In the genomic region with DNA sequence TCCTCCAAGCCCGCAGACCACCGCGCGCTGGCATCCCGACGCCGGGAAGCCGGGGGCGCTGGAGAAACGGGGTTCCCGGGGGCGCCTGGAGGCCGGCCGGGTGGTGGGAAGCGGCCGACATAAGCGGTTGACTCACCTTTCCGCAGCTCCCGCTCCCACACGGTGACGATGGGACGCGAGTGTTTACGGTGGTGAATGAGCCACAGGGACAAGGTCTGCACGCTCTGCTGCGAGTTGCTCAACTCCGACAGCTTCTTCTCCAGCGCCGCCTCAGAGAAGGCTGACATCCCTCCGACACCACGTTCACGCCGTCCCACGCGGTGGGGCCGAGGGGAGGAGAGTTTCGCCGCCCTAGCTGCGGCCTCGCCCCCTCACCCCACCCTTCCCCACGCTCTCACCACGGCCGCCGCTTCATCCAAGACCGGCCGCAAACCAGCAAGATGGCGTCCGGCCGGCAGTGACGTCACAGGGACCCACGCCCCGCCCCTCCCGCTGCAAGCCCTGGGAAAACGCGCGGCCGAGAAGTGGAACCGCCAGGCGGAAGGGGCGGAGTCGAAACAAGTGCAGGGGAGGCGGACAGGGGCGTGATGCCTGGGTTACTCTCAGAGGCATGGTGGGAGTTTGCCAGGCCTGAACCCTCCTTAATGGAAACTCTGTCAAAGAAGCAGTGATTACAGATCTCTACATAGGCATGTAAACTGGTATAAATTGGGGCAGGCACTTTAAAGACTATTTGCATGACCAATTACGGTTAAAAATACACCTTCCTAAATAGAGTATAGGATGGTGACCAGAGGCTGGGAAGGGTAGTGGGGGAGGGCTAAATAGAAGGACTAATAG, we compare ENCODE assay signal across 1 cellular context.
TF ChIP-seq lines count a peak whose summit lies in the region.

A gene with protein sequence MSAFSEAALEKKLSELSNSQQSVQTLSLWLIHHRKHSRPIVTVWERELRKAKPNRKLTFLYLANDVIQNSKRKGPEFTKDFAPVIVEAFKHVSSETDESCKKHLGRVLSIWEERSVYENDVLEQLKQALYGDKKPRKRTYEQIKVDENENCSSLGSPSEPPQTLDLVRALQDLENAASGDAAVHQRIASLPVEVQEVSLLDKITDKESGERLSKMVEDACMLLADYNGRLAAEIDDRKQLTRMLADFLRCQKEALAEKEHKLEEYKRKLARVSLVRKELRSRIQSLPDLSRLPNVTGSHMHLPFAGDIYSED (minus strand): TSS at position 442 of the 840 bp plus-strand sequence. CDS start 155 bp downstream, at position 287.

TF ChIP-seq in HepG2, 621 proteins besides CTCF, POLR2A, EP300 and RAD21 (continued from another document and continues in another):
- TF ChIP-seq HMGXB3 (CRISPR knock-in tag; IDR thresholded peaks at IDR 0.05; ENCODE audit: borderline replicate concordance) = no peak
- TF ChIP-seq ZNF766 (CRISPR knock-in tag; IDR thresholded peaks at IDR 0.05; ENCODE audit: borderline replicate concordance) = no peak
- no peak for TF ChIP-seq ZNF652 (CRISPR knock-in tag; IDR thresholded peaks at IDR 0.05; ENCODE audit: borderline replicate concordance, low read depth)
- TF ChIP-seq MTERF4 (CRISPR knock-in tag; IDR thresholded peaks at IDR 0.05) = peak; percentile 88
- TF ChIP-seq ZNF275 (CRISPR knock-in tag; IDR thresholded peaks at IDR 0.05; ENCODE audit: borderline replicate concordance) = peak; percentile 56; the same call in 1 of the 2 replicates
- TF ChIP-seq YY1 (IDR thresholded peaks at IDR 0.05; ENCODE audit: insufficient read depth, insufficient replicate concordance, low read depth, low read length) = peak; percentile 96
- TF ChIP-seq ATF2 (CRISPR knock-in tag; IDR thresholded peaks at IDR 0.05) = peak; percentile 76
- no peak for TF ChIP-seq ZNF775 (CRISPR knock-in tag; IDR thresholded peaks at IDR 0.05; ENCODE audit: borderline replicate concordance)
- TF ChIP-seq, protein P1, sequence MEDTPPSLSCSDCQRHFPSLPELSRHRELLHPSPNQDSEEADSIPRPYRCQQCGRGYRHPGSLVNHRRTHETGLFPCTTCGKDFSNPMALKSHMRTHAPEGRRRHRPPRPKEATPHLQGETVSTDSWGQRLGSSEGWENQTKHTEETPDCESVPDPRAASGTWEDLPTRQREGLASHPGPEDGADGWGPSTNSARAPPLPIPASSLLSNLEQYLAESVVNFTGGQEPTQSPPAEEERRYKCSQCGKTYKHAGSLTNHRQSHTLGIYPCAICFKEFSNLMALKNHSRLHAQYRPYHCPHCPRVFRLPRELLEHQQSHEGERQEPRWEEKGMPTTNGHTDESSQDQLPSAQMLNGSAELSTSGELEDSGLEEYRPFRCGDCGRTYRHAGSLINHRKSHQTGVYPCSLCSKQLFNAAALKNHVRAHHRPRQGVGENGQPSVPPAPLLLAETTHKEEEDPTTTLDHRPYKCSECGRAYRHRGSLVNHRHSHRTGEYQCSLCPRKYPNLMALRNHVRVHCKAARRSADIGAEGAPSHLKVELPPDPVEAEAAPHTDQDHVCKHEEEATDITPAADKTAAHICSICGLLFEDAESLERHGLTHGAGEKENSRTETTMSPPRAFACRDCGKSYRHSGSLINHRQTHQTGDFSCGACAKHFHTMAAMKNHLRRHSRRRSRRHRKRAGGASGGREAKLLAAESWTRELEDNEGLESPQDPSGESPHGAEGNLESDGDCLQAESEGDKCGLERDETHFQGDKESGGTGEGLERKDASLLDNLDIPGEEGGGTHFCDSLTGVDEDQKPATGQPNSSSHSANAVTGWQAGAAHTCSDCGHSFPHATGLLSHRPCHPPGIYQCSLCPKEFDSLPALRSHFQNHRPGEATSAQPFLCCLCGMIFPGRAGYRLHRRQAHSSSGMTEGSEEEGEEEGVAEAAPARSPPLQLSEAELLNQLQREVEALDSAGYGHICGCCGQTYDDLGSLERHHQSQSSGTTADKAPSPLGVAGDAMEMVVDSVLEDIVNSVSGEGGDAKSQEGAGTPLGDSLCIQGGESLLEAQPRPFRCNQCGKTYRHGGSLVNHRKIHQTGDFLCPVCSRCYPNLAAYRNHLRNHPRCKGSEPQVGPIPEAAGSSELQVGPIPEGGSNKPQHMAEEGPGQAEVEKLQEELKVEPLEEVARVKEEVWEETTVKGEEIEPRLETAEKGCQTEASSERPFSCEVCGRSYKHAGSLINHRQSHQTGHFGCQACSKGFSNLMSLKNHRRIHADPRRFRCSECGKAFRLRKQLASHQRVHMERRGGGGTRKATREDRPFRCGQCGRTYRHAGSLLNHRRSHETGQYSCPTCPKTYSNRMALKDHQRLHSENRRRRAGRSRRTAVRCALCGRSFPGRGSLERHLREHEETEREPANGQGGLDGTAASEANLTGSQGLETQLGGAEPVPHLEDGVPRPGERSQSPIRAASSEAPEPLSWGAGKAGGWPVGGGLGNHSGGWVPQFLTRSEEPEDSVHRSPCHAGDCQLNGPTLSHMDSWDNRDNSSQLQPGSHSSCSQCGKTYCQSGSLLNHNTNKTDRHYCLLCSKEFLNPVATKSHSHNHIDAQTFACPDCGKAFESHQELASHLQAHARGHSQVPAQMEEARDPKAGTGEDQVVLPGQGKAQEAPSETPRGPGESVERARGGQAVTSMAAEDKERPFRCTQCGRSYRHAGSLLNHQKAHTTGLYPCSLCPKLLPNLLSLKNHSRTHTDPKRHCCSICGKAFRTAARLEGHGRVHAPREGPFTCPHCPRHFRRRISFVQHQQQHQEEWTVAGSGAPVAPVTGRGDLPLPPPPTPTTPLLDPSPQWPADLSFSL (CRISPR knock-in tag; IDR thresholded peaks at IDR 0.05) = no peak
- TF ChIP-seq PAWR (CRISPR knock-in tag; IDR thresholded peaks at IDR 0.05; ENCODE audit: borderline replicate concordance) = no peak
- no peak for TF ChIP-seq MBNL3 (CRISPR knock-in tag; conservative IDR thresholded peaks at IDR 0.05)
- no peak for TF ChIP-seq REXO4 (CRISPR knock-in tag; IDR thresholded peaks at IDR 0.05; ENCODE audit: borderline replicate concordance)
- no peak; the same call in 1 of the 2 replicates for TF ChIP-seq ZNF83 (CRISPR knock-in tag; IDR thresholded peaks at IDR 0.05; ENCODE audit: borderline replicate concordance)
- TF ChIP-seq, protein P2, sequence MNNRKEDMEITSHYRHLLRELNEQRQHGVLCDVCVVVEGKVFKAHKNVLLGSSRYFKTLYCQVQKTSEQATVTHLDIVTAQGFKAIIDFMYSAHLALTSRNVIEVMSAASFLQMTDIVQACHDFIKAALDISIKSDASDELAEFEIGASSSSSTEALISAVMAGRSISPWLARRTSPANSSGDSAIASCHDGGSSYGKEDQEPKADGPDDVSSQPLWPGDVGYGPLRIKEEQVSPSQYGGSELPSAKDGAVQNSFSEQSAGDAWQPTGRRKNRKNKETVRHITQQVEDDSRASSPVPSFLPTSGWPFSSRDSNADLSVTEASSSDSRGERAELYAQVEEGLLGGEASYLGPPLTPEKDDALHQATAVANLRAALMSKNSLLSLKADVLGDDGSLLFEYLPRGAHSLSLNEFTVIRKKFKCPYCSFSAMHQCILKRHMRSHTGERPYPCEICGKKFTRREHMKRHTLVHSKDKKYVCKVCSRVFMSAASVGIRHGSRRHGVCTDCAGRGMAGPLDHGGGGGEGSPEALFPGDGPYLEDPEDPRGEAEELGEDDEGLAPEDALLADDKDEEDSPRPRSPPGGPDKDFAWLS (CRISPR knock-in tag; IDR thresholded peaks at IDR 0.05; ENCODE audit: borderline replicate concordance) = no peak
- TF ChIP-seq THAP9 (CRISPR knock-in tag; IDR thresholded peaks at IDR 0.05; ENCODE audit: borderline replicate concordance) = peak; percentile 65; the same call in 1 of the 2 replicates
- TF ChIP-seq NBN (conservative IDR thresholded peaks at IDR 0.05) = no peak
- peak; percentile 19; the same call in 1 of the 2 replicates for TF ChIP-seq ZMAT3 (CRISPR knock-in tag; conservative IDR thresholded peaks at IDR 0.05)
- TF ChIP-seq ZNF841 (CRISPR knock-in tag; IDR thresholded peaks at IDR 0.05; ENCODE audit: borderline replicate concordance) = no peak
- TF ChIP-seq, protein P3, sequence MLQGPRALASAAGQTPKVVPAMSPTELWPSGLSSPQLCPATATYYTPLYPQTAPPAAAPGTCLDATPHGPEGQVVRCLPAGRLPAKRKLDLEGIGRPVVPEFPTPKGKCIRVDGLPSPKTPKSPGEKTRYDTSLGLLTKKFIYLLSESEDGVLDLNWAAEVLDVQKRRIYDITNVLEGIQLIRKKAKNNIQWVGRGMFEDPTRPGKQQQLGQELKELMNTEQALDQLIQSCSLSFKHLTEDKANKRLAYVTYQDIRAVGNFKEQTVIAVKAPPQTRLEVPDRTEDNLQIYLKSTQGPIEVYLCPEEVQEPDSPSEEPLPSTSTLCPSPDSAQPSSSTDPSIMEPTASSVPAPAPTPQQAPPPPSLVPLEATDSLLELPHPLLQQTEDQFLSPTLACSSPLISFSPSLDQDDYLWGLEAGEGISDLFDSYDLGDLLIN (CRISPR knock-in tag; IDR thresholded peaks at IDR 0.05; ENCODE audit: borderline replicate concordance) = peak; percentile 65; the same call in 1 of the 2 replicates
- no peak for TF ChIP-seq ZNF616 (CRISPR knock-in tag; IDR thresholded peaks at IDR 0.05; ENCODE audit: low read depth)
- peak; percentile 51; the same call in 1 of the 2 replicates for TF ChIP-seq SIN3A (IDR thresholded peaks at IDR 0.05; ENCODE audit: borderline replicate concordance, low read depth, low read length)
